ENCODE assay signal across 20 cellular contexts in the genomic region with DNA sequence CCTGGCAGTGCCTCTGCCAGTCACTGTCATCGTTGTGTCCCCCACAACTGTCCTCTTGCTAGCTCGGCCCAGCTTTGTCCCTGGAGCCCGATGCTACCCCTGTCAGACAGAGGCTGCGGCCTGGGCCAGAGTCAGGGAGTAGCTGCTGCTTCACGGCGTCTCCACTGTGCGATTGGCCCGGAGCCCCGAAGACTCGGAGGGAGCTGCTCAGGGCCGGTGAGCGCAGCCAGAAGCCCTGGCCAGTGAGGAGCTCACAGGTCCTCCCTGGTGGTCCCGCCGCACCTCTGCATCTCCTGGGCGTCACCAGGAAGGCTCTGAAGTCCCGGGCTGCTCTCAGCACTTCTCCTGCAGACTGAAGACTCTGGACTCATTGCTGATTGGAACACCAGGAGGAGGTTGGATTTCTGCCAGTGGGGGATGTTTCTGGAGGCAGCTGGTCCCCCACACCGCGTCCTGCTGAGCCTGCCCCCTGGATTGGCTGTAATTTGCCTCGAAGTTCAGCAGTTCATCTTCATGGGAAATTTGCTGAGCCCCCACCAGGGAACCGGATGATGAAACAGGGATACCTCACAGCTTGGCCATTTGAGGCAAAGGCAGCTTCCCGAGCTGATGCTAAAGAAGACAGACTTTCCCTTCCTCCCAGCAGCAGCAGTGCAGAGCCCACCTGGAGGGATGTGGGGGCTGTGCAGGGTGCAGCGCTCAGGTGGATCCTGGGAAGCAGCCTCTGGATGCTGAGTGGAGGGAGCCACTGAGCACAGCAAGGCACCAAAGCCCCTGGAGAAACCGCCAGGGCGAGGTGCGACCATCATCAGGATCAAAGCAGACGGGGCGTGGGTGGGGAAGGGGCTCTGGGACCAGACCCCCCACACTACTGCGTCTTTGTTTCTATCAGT. TPM values are rescaled to one million over a fixed set of nuclear protein-coding genes. Genes with fewer than 3 reads are reported as not detected.
DNase-seq lines count a peak whose midpoint lies in the region; ATAC-seq and TF ChIP-seq lines count a peak whose summit lies in the region.
"Had no signal": no experiment of that assay in that cellular context is flagged by ENCODE, and none has a peak within 500 bp of the region (broad histone marks: within the 10 kb centered on the region; RNA-seq: fewer than 3 reads in every experiment).

No MANE protein-coding gene starts in this region.

- no peak overlapping the region for H3K4me3 ChIP-seq in astrocyte of the spinal cord (ENCODE audit: low read depth, low read length)
- H3K4me3 ChIP-seq in stomach smooth muscle (ENCODE audit: low read length in 2 of 2): no peak overlapping the region
- H3K4me3 ChIP-seq: heart right ventricle, right atrium auricular region, suprapubic skin had no signal

- no peaks in the 10 kb centered on the region for H3K27me3 ChIP-seq in stomach smooth muscle (ENCODE audit: control insufficient read depth in 1 of 2, insufficient read depth in 2 of 2, low read length in 2 of 2)
- H3K27me3 ChIP-seq: heart right ventricle, right atrium auricular region, suprapubic skin had no signal

- H3K27me3 Mint-ChIP-seq in activated T-helper 1 cell treated with anti-CD3 and anti-CD28 coated beads, Interleukin-12 subunit alpha, Interleukin-12 subunit beta, Interleukin-2, Interleukin-4 antibody, amounts not matched to agents 30 ng/mL and 10 ng/mL and 1 ng/mL, durations not matched to agents 14 hours and 24 hours and 36 hours (ENCODE audit: insufficient read depth): peaks cover 2% of the 10 kb centered on the region
- H3K27me3 Mint-ChIP-seq in activated CD4-positive, alpha-beta memory T cell treated with anti-CD3 and anti-CD28 coated beads, Interleukin-2, amount 10 ng/mL, durations not matched to agents 7 days and 5 days: no peaks in the 10 kb centered on the region

- H3K27ac Mint-ChIP-seq in activated T-helper 1 cell treated with anti-CD3 and anti-CD28 coated beads, Interleukin-12 subunit alpha, Interleukin-12 subunit beta, Interleukin-2, Interleukin-4 antibody, amounts not matched to agents 30 ng/mL and 10 ng/mL and 1 ng/mL, durations not matched to agents 14 hours and 24 hours and 36 hours: no peak overlapping the region
- H3K27ac Mint-ChIP-seq in activated CD4-positive, alpha-beta memory T cell treated with anti-CD3 and anti-CD28 coated beads, Interleukin-2, amount 10 ng/mL, durations not matched to agents 7 days and 5 days: no peak overlapping the region
- H3K27ac Mint-ChIP-seq: T-helper 2 cell treated with Interferon-gamma antibody and Interleukin-4, amounts not matched to agents 5 μg/mL and 100 μg/mL, for 36 hours had no signal

- H3K36me3 Mint-ChIP-seq in activated T-helper 1 cell treated with anti-CD3 and anti-CD28 coated beads, Interleukin-12 subunit alpha, Interleukin-12 subunit beta, Interleukin-2, Interleukin-4 antibody, amounts not matched to agents 30 ng/mL and 10 ng/mL and 1 ng/mL, durations not matched to agents 14 hours and 24 hours and 36 hours (ENCODE audit: low read depth): peaks cover 23% of the 10 kb centered on the region
- H3K36me3 Mint-ChIP-seq in activated CD4-positive, alpha-beta memory T cell treated with anti-CD3 and anti-CD28 coated beads, Interleukin-2, amount 10 ng/mL, durations not matched to agents 7 days and 5 days (ENCODE audit: low read depth): peaks cover 47% of the 10 kb centered on the region

- DNase-seq in Right ventricle myocardium inferior (ENCODE audit: missing footprints) (peak; percentile 64), Right ventricle myocardium superior (no peak), astrocyte of the spinal cord (ENCODE audit: low read depth, low spot score) (peak; percentile 92), islet precursor cell (peak; percentile 56), NOMO-1 (lab: John Stamatoyannopoulos, UW; ENCODE audit: unreplicated experiment in 2 of 2) (no peak)
- no peak for DNase-seq in activated T-helper 1 cell treated with anti-CD3 and anti-CD28 coated beads, Interleukin-12 subunit alpha, Interleukin-12 subunit beta, Interleukin-2, Interleukin-4 antibody, amounts not matched to agents 30 ng/mL and 10 ng/mL and 1 ng/mL, durations not matched to agents 14 hours and 24 hours and 36 hours (ENCODE audit: low spot score)
- DNase-seq in activated CD4-positive, alpha-beta memory T cell treated with anti-CD3 and anti-CD28 coated beads, Interleukin-2, amount 10 ng/mL, durations not matched to agents 7 days and 5 days: no peak
- DNase-seq: activated CD8-positive, alpha-beta memory T cell treated with anti-CD3 and anti-CD28 coated beads, Interleukin-2, amount 50 U/mL, for 48 hours; activated naive CD4-positive, alpha-beta T cell treated with anti-CD3 and anti-CD28 coated beads, Interleukin-2, amount 50 U/mL, for 16 hours; CD8-positive, alpha-beta T cell; effector CD4-positive, alpha-beta T cell; heart right ventricle; kidney; mesenchymal stem cell; NCI-H1417 treated with DMSO at 0.1 percent for 48 hours; SHP77 had no signal

- POLR2A ChIA-PET in activated CD4-positive, alpha-beta memory T cell treated with anti-CD3 and anti-CD28 coated beads, Interleukin-2, amount 10 ng/mL, durations not matched to agents 7 days and 5 days (lab: Charles Lee): no interaction called here

- H3K4me1 ChIP-seq in stomach smooth muscle (ENCODE audit: control insufficient read depth, insufficient read depth, low read length): peaks cover 45% of the 10 kb centered on the region

- in situ Hi-C loops in astrocyte of the spinal cord (cut with HindIII; ENCODE audit: low sequenced_read_pairs): no loop called here

- no peak overlapping the region for H3K4me3 Mint-ChIP-seq in activated T-helper 1 cell treated with anti-CD3 and anti-CD28 coated beads, Interleukin-12 subunit alpha, Interleukin-12 subunit beta, Interleukin-2, Interleukin-4 antibody, amounts not matched to agents 30 ng/mL and 10 ng/mL and 1 ng/mL, durations not matched to agents 14 hours and 24 hours and 36 hours
- no peak overlapping the region for H3K4me3 Mint-ChIP-seq in activated CD4-positive, alpha-beta memory T cell treated with anti-CD3 and anti-CD28 coated beads, Interleukin-2, amount 10 ng/mL, durations not matched to agents 7 days and 5 days
- H3K4me3 Mint-ChIP-seq: CD8-positive, alpha-beta T cell; T-helper 2 cell treated with Interferon-gamma antibody and Interleukin-4, amounts not matched to agents 5 μg/mL and 100 μg/mL, for 36 hours had no signal

- H3K4me1 Mint-ChIP-seq in activated T-helper 1 cell treated with anti-CD3 and anti-CD28 coated beads, Interleukin-12 subunit alpha, Interleukin-12 subunit beta, Interleukin-2, Interleukin-4 antibody, amounts not matched to agents 30 ng/mL and 10 ng/mL and 1 ng/mL, durations not matched to agents 14 hours and 24 hours and 36 hours (ENCODE audit: low read depth): peaks cover 21% of the 10 kb centered on the region
- peaks cover 30% of the 10 kb centered on the region for H3K4me1 Mint-ChIP-seq in activated CD4-positive, alpha-beta memory T cell treated with anti-CD3 and anti-CD28 coated beads, Interleukin-2, amount 10 ng/mL, durations not matched to agents 7 days and 5 days

- CTCF ChIA-PET in activated CD4-positive, alpha-beta memory T cell treated with anti-CD3 and anti-CD28 coated beads, Interleukin-2, amount 10 ng/mL, durations not matched to agents 7 days and 5 days (lab: Charles Lee): no interaction called here

- peak overlapping the region; percentile 53 for H3K27ac ChIP-seq in stomach smooth muscle (ENCODE audit: low read length)
- H3K27ac ChIP-seq: right atrium auricular region, suprapubic skin had no signal

- peak overlapping the region in 1 of 2 donors; percentile 14 for H3K9ac ChIP-seq in stomach smooth muscle (ENCODE audit: low read length in 2 of 2)

- TF ChIP-seq CTCF in astrocyte of the spinal cord (IDR thresholded peaks at IDR 0.05; ENCODE audit: low read depth, low read length): peak; percentile 7

- H3K36me3 ChIP-seq in stomach smooth muscle (ENCODE audit: control insufficient read depth in 2 of 2, insufficient read depth in 2 of 2, low read length in 2 of 2): peaks cover 31 to 32% of the 10 kb centered on the region in 2 donors

- ATAC-seq in Right ventricle myocardium inferior: no peak
- no peak for ATAC-seq in Right ventricle myocardium superior (ENCODE audit: poor library complexity)
- ATAC-seq: CD8-positive, alpha-beta T cell; heart right ventricle had no signal

- no peaks in the 10 kb centered on the region for H3K9me3 Mint-ChIP-seq in activated T-helper 1 cell treated with anti-CD3 and anti-CD28 coated beads, Interleukin-12 subunit alpha, Interleukin-12 subunit beta, Interleukin-2, Interleukin-4 antibody, amounts not matched to agents 30 ng/mL and 10 ng/mL and 1 ng/mL, durations not matched to agents 14 hours and 24 hours and 36 hours
- no peaks in the 10 kb centered on the region for H3K9me3 Mint-ChIP-seq in activated CD4-positive, alpha-beta memory T cell treated with anti-CD3 and anti-CD28 coated beads, Interleukin-2, amount 10 ng/mL, durations not matched to agents 7 days and 5 days
- H3K9me3 Mint-ChIP-seq: CD8-positive, alpha-beta T cell; T-helper 2 cell treated with Interferon-gamma antibody and Interleukin-4, amounts not matched to agents 5 μg/mL and 100 μg/mL, for 36 hours had no signal

- intact Hi-C loops in Right ventricle myocardium inferior (cut with DNase I) (no loop called here), Right ventricle myocardium superior (cut with DNase I) (loop anchor here (10.0 kb wide), 1 partner anchor 214 kb away; no protein-coding TSS in a partner anchor)
- intact Hi-C loops in activated T-helper 1 cell treated with anti-CD3 and anti-CD28 coated beads, Interleukin-12 subunit alpha, Interleukin-12 subunit beta, Interleukin-2, Interleukin-4 antibody, amounts not matched to agents 30 ng/mL and 10 ng/mL and 1 ng/mL, durations not matched to agents 14 hours and 24 hours and 36 hours (cut with micrococcal nuclease): no loop called here

- H3K9me3 ChIP-seq in stomach smooth muscle (ENCODE audit: control insufficient read depth in 2 of 2, low read length in 2 of 2): no peaks in the 10 kb centered on the region
- H3K9me3 ChIP-seq: heart right ventricle, right atrium auricular region, suprapubic skin had no signal

RNA-seq across cellular contexts. Expression of gene USP20, which starts 45.6 kb away (rescaled TPM):
- total RNA-seq in Right ventricle myocardium inferior: 14.0 TPM
- total RNA-seq in Right ventricle myocardium superior: 10.4 TPM
- 47.9 and 50.2 TPM in 2 replicates for total RNA-seq in activated T-helper 1 cell treated with anti-CD3 and anti-CD28 coated beads, Interleukin-12 subunit alpha, Interleukin-12 subunit beta, Interleukin-2, Interleukin-4 antibody, amounts not matched to agents 30 ng/mL and 10 ng/mL and 1 ng/mL, durations not matched to agents 14 hours and 24 hours and 36 hours
- 10 to 100 TPM; 86.4 to 87.6 TPM for total RNA-seq in activated CD4-positive, alpha-beta memory T cell treated with anti-CD3 and anti-CD28 coated beads, Interleukin-2, amount 10 ng/mL, durations not matched to agents 7 days and 5 days

RNA-seq across cellular contexts. Expression of gene C9orf78, which starts 45.8 kb away (rescaled TPM):
- total RNA-seq in Right ventricle myocardium inferior (32.0 TPM), Right ventricle myocardium superior (31.4 TPM)
- total RNA-seq in activated T-helper 1 cell treated with anti-CD3 and anti-CD28 coated beads, Interleukin-12 subunit alpha, Interleukin-12 subunit beta, Interleukin-2, Interleukin-4 antibody, amounts not matched to agents 30 ng/mL and 10 ng/mL and 1 ng/mL, durations not matched to agents 14 hours and 24 hours and 36 hours: 64.0 and 67.4 TPM in 2 replicates
- 10 to 100 TPM; 61.6 to 66.2 TPM for total RNA-seq in activated CD4-positive, alpha-beta memory T cell treated with anti-CD3 and anti-CD28 coated beads, Interleukin-2, amount 10 ng/mL, durations not matched to agents 7 days and 5 days

RNA-seq across cellular contexts. Expression of gene TOR1A, which starts 57.0 kb away (rescaled TPM):
- total RNA-seq in Right ventricle myocardium inferior (12.2 TPM), Right ventricle myocardium superior (12.0 TPM)
- total RNA-seq in activated T-helper 1 cell treated with anti-CD3 and anti-CD28 coated beads, Interleukin-12 subunit alpha, Interleukin-12 subunit beta, Interleukin-2, Interleukin-4 antibody, amounts not matched to agents 30 ng/mL and 10 ng/mL and 1 ng/mL, durations not matched to agents 14 hours and 24 hours and 36 hours: 61.3 and 62.1 TPM in 2 replicates
- total RNA-seq in activated CD4-positive, alpha-beta memory T cell treated with anti-CD3 and anti-CD28 coated beads, Interleukin-2, amount 10 ng/mL, durations not matched to agents 7 days and 5 days: 10 to 100 TPM; 54.6 to 56.9 TPM

Comparison
In these comparisons a context has a peak if more than half of its experiments do, and no peak if none do; other contexts are left out.
1. DNase-seq: peak in Right ventricle myocardium inferior (single experiment), astrocyte of the spinal cord (single experiment) and islet precursor cell (single experiment); none in Right ventricle myocardium superior (single experiment), NOMO-1 (0 of 2), activated T-helper 1 cell treated with anti-CD3 and anti-CD28 coated beads, Interleukin-12 subunit alpha, Interleukin-12 subunit beta, Interleukin-2, Interleukin-4 antibody, amounts not matched to agents 30 ng/mL and 10 ng/mL and 1 ng/mL, durations not matched to agents 14 hours and 24 hours and 36 hours (single experiment) and activated CD4-positive, alpha-beta memory T cell treated with anti-CD3 and anti-CD28 coated beads, Interleukin-2, amount 10 ng/mL, durations not matched to agents 7 days and 5 days (single experiment).